Comparison of ENCODE assay signal across 16 cellular contexts in the genomic region with DNA sequence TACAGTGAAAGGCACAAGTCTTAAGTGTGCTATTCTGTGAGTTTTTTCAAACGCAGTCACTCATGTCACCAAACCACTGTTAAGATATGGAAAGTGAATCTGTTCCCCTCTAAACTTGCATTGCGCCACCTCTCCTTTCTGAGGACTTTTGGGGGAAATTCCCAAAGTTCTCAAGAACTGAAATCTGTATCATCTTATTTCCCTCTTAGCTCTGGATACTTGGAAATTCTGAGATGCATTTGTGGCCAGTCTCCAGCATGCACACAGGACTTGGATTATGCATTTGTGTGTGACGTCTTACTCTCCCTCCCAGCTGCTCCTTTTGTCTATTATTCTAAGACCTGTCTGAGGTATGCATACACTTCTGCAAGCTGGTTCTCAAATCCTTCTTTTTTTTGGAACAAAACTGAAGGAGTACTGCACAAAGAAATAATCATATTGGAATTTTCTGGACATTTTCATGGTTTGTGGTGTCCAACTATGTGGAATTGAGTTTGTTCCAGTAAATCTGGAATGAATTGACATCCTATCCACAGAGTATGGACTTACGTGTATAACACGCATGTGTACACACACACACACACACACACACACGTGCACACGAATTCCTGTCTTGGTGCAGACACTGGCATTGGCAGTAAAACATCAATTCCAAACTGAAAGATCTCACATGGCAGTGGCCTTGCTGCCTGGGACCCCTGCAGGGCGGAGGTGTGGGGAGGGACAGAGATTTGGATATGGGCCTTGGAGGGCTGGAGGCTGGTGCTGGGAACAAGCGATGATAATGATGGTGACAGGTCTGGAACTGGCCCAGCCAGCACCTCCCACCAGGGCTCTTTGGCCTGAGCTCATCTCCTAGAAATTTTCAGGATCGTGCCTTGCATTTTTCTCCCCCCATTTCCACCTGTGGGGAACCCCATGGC. TPM values are rescaled to one million over a fixed set of nuclear protein-coding genes. Genes with fewer than 3 reads are reported as not detected.
DNase-seq lines count a peak whose midpoint lies in the region; ATAC-seq and TF ChIP-seq lines count a peak whose summit lies in the region.
"Had no signal": no experiment of that assay in that cellular context is flagged by ENCODE, and none has a peak within 500 bp of the region (broad histone marks: within the 10 kb centered on the region; RNA-seq: fewer than 3 reads in every experiment).

No MANE protein-coding gene starts in this region.

- H3K79me1 ChIP-seq in mesenchymal stem cell (replicated peaks; ENCODE audit: low read length, poor library complexity, severe bottlenecking), result no peaks in the 10 kb centered on the region

- H3K27ac ChIP-seq in endodermal cell (ENCODE audit: low read depth, low read length) (no peak overlapping the region), mesenchymal stem cell (ENCODE audit: low read length, poor library complexity, severe bottlenecking) (no peak overlapping the region)
- H3K27ac ChIP-seq: BLaER1 treated with 17β-estradiol and CSF1 and Interleukin-3, amounts not matched to agents 10 nM and 100 nM; dorsolateral prefrontal cortex; pancreas had no signal

- H4K91ac ChIP-seq in mesenchymal stem cell (ENCODE audit: low read length), result no peak overlapping the region

- no peak overlapping the region for H4K8ac ChIP-seq in mesenchymal stem cell (ENCODE audit: low read length)

- H3K36me3 ChIP-seq in endodermal cell (ENCODE audit: control insufficient read depth, insufficient read depth, low read length) (no peaks in the 10 kb centered on the region), mesenchymal stem cell (ENCODE audit: control insufficient read depth in 1 of 2, insufficient read depth in 2 of 2, low read depth in 1 of 2, low read length in 2 of 2) (no peaks in the 10 kb centered on the region)
- H3K36me3 ChIP-seq: BLaER1 treated with 17β-estradiol and CSF1 and Interleukin-3, amounts not matched to agents 10 nM and 100 nM; pancreas had no signal

- H3K9me3 ChIP-seq in endodermal cell (ENCODE audit: control insufficient read depth, low read length) (no peaks in the 10 kb centered on the region), mesenchymal stem cell (ENCODE audit: control insufficient read depth, low read length) (no peaks in the 10 kb centered on the region), T-helper 17 cell (ENCODE audit: control insufficient read depth, low read length, poor library complexity, severe bottlenecking) (no peaks in the 10 kb centered on the region)
- H3K9me3 ChIP-seq: pancreas had no signal

- TF ChIP-seq CTCF in AG09309 (IDR thresholded peaks at IDR 0.05; ENCODE audit: control insufficient read depth, insufficient read depth, low read depth, low read length, missing control alignments), result no peak
- TF ChIP-seq CTCF in HFF-Myc (IDR thresholded peaks at IDR 0.05; ENCODE audit: low read depth, low read length, missing control alignments), result no peak
- no peak for TF ChIP-seq CTCF in endodermal cell (conservative IDR thresholded peaks at IDR 0.05)

- no peak overlapping the region for H2BK15ac ChIP-seq in mesenchymal stem cell (ENCODE audit: low read depth, poor library complexity, severe bottlenecking)

- H3K27ac Mint-ChIP-seq in endodermal cell (no peak overlapping the region), T-helper 17 cell (no peak overlapping the region)
- H3K27ac Mint-ChIP-seq in T-helper 2 cell treated with Interferon-gamma antibody and Interleukin-4, amounts not matched to agents 5 μg/mL and 100 μg/mL, for 36 hours, result no peak overlapping the region
- H3K27ac Mint-ChIP-seq: activated CD4-positive, alpha-beta T cell treated with anti-CD3 and anti-CD28 coated beads, Interleukin-2, amount 10 ng/mL, durations not matched to agents 7 days and 5 days had no signal

- no peak overlapping the region for H3K4me2 ChIP-seq in mesenchymal stem cell (ENCODE audit: low read length, poor library complexity, severe bottlenecking)

- H3K23ac ChIP-seq in mesenchymal stem cell (ENCODE audit: low read length in 2 of 2), result no peak overlapping the region

- H3K27me3 ChIP-seq in endodermal cell (ENCODE audit: control insufficient read depth, insufficient read depth, low read length, poor library complexity, severe bottlenecking), result no peaks in the 10 kb centered on the region
- H3K27me3 ChIP-seq in mesenchymal stem cell (ENCODE audit: control insufficient read depth in 1 of 2, insufficient read depth in 1 of 2, low read length in 2 of 2), result no peaks in the 10 kb centered on the region
- H3K27me3 ChIP-seq: BLaER1 treated with 17β-estradiol and CSF1 and Interleukin-3, amounts not matched to agents 10 nM and 100 nM; dorsolateral prefrontal cortex; pancreas had no signal

- no peak overlapping the region for H2AK5ac ChIP-seq in mesenchymal stem cell (ENCODE audit: low read length, severe bottlenecking)

- no peak overlapping the region for H2AFZ ChIP-seq in mesenchymal stem cell (ENCODE audit: low read depth, low read length)

- H3K4ac ChIP-seq in mesenchymal stem cell (ENCODE audit: low read depth in 1 of 2, low read length in 2 of 2), result no peak overlapping the region

- peak; percentile 58 for DNase-seq in AG09309 (ENCODE audit: low read depth)
- peak; percentile 39 for DNase-seq in HFF-Myc (ENCODE audit: extremely low read depth, low read depth)
- DNase-seq in endodermal cell, result peak; percentile 41
- DNase-seq in mesenchymal stem cell, result peak; percentile 48
- DNase-seq in NCI-H2029 treated with DMSO at 0.1 percent for 48 hours (lab: John Stamatoyannopoulos, UW), result no peak
- no peak for DNase-seq in T-helper 2 cell treated with Interferon-gamma antibody and Interleukin-4, amounts not matched to agents 5 μg/mL and 100 μg/mL, for 36 hours (ENCODE audit: low spot score)
- no peak for DNase-seq in T-helper 17 cell
- DNase-seq: activated CD4-positive, alpha-beta T cell treated with anti-CD3 and anti-CD28 coated beads, Interleukin-2, amount 10 ng/mL, durations not matched to agents 7 days and 5 days; amygdala; DMS53; foreskin melanocyte; NCI-H2107 had no signal

- no peak overlapping the region for H3K14ac ChIP-seq in mesenchymal stem cell (ENCODE audit: low read length in 2 of 2)

- no peak overlapping the region for H2BK120ac ChIP-seq in mesenchymal stem cell (ENCODE audit: low read depth, low read length)

- no peak overlapping the region for H2BK5ac ChIP-seq in mesenchymal stem cell (ENCODE audit: low read depth, low read length, poor library complexity, severe bottlenecking)

- H3K27me3 Mint-ChIP-seq in endodermal cell (ENCODE audit: insufficient read depth), result peaks cover 5% of the 10 kb centered on the region
- no peaks in the 10 kb centered on the region for H3K27me3 Mint-ChIP-seq in T-helper 2 cell treated with Interferon-gamma antibody and Interleukin-4, amounts not matched to agents 5 μg/mL and 100 μg/mL, for 36 hours (ENCODE audit: low read depth)
- no peaks in the 10 kb centered on the region for H3K27me3 Mint-ChIP-seq in T-helper 17 cell
- H3K27me3 Mint-ChIP-seq: activated CD4-positive, alpha-beta T cell treated with anti-CD3 and anti-CD28 coated beads, Interleukin-2, amount 10 ng/mL, durations not matched to agents 7 days and 5 days had no signal

- H3K4me3 ChIP-seq in AG09309 (ENCODE audit: control insufficient read depth, low read depth, low read length), result no peak overlapping the region
- no peak overlapping the region for H3K4me3 ChIP-seq in HFF-Myc (replicated peaks; ENCODE audit: low read depth, low read length)
- H3K4me3 ChIP-seq in endodermal cell (ENCODE audit: low read length), result no peak overlapping the region
- H3K4me3 ChIP-seq in mesenchymal stem cell (ENCODE audit: insufficient read depth in 1 of 2, low read depth in 1 of 2, low read length in 2 of 2), result peak overlapping the region in 1 of 2 experiments; percentile 29
- H3K4me3 ChIP-seq: BLaER1 treated with 17β-estradiol and CSF1 and Interleukin-3, amounts not matched to agents 10 nM and 100 nM; dorsolateral prefrontal cortex; pancreas had no signal

- H2BK12ac ChIP-seq in mesenchymal stem cell (ENCODE audit: low read length in 2 of 2), result no peak overlapping the region

- H3K4me1 Mint-ChIP-seq in endodermal cell (no peaks in the 10 kb centered on the region), T-helper 17 cell (no peaks in the 10 kb centered on the region)
- peaks cover 4% of the 10 kb centered on the region for H3K4me1 Mint-ChIP-seq in T-helper 2 cell treated with Interferon-gamma antibody and Interleukin-4, amounts not matched to agents 5 μg/mL and 100 μg/mL, for 36 hours (ENCODE audit: low read depth)
- H3K4me1 Mint-ChIP-seq: activated CD4-positive, alpha-beta T cell treated with anti-CD3 and anti-CD28 coated beads, Interleukin-2, amount 10 ng/mL, durations not matched to agents 7 days and 5 days had no signal

- H3K4me1 ChIP-seq in endodermal cell (ENCODE audit: control insufficient read depth, insufficient read depth, low read length), result no peaks in the 10 kb centered on the region
- peaks cover 6% of the 10 kb centered on the region for H3K4me1 ChIP-seq in mesenchymal stem cell (ENCODE audit: control insufficient read depth, insufficient read depth, low read depth, low read length)
- H3K4me1 ChIP-seq: pancreas had no signal

- no peaks in the 10 kb centered on the region for H3K36me3 Mint-ChIP-seq in endodermal cell (ENCODE audit: low read depth)
- no peaks in the 10 kb centered on the region for H3K36me3 Mint-ChIP-seq in T-helper 2 cell treated with Interferon-gamma antibody and Interleukin-4, amounts not matched to agents 5 μg/mL and 100 μg/mL, for 36 hours (ENCODE audit: low read depth)
- no peaks in the 10 kb centered on the region for H3K36me3 Mint-ChIP-seq in T-helper 17 cell (ENCODE audit: low read depth)

- H3K4me3 Mint-ChIP-seq in endodermal cell, result no peak overlapping the region
- H3K4me3 Mint-ChIP-seq in T-helper 2 cell treated with Interferon-gamma antibody and Interleukin-4, amounts not matched to agents 5 μg/mL and 100 μg/mL, for 36 hours, result no peak overlapping the region
- H3K4me3 Mint-ChIP-seq in T-helper 17 cell, result no peak overlapping the region
- H3K4me3 Mint-ChIP-seq: activated CD4-positive, alpha-beta T cell treated with anti-CD3 and anti-CD28 coated beads, Interleukin-2, amount 10 ng/mL, durations not matched to agents 7 days and 5 days had no signal

- no peaks in the 10 kb centered on the region for H3K9me3 Mint-ChIP-seq in endodermal cell
- no peaks in the 10 kb centered on the region for H3K9me3 Mint-ChIP-seq in T-helper 2 cell treated with Interferon-gamma antibody and Interleukin-4, amounts not matched to agents 5 μg/mL and 100 μg/mL, for 36 hours
- H3K9me3 Mint-ChIP-seq: activated CD4-positive, alpha-beta T cell treated with anti-CD3 and anti-CD28 coated beads, Interleukin-2, amount 10 ng/mL, durations not matched to agents 7 days and 5 days had no signal

- H3K9ac ChIP-seq in endodermal cell (ENCODE audit: extremely low read depth, low read length, poor library complexity, severe bottlenecking), result no peak overlapping the region
- peak overlapping the region; percentile 48 for H3K9ac ChIP-seq in mesenchymal stem cell (ENCODE audit: low read length)
- H3K9ac ChIP-seq: BLaER1 treated with 17β-estradiol and CSF1 and Interleukin-3, amounts not matched to agents 10 nM and 100 nM had no signal

- H3K18ac ChIP-seq in mesenchymal stem cell (ENCODE audit: low read depth in 1 of 2, low read length in 2 of 2), result no peak overlapping the region

- ATAC-seq in T-helper 17 cell, result no peak
- ATAC-seq in HG02588 (IDR thresholded peaks at IDR 0.05; ENCODE audit: unreplicated experiment), result no peak
- ATAC-seq: pancreas had no signal

- WGBS in endodermal cell (ENCODE audit: insufficient coverage in 1 of 2, insufficient read length in 1 of 2), 2 experiments, result 90 to 94% methylated on average over 5 to 10 of the region's 10 CpGs
- WGBS in mesenchymal stem cell, result 92% methylated on average over 8 of the region's 10 CpGs

RNA-seq across cellular contexts. Expression of a gene that starts 8.2 kb away (rescaled TPM):
- under 1 TPM; 0.51 to 0.77 TPM for total RNA-seq in endodermal cell
- 2.2 TPM for polyA plus RNA-seq in endodermal cell (2013, experiment 1 of 2)
- polyA plus RNA-seq in endodermal cell (2013, experiment 2 of 2), result 4.4 TPM
- 1.5 TPM for polyA plus RNA-seq in mesenchymal stem cell (2013, experiment 1 of 2)
- polyA plus RNA-seq in mesenchymal stem cell (2013, experiment 2 of 2), result 1.2 TPM
- not detected for total RNA-seq in T-helper 17 cell
- total RNA-seq: activated CD4-positive, alpha-beta T cell treated with anti-CD3 and anti-CD28 coated beads, Interleukin-2, amount 10 ng/mL, durations not matched to agents 7 days and 5 days; pancreas had no signal
- polyA plus RNA-seq: pancreas had no signal

Comparison
In these comparisons a context has a peak if more than half of its experiments do, and no peak if none do; other contexts are left out.
1. DNase-seq: peak in AG09309 (single experiment), HFF-Myc (single experiment), endodermal cell (single experiment) and mesenchymal stem cell (single experiment); none in NCI-H2029 treated with DMSO at 0.1 percent for 48 hours (single experiment), T-helper 2 cell treated with Interferon-gamma antibody and Interleukin-4, amounts not matched to agents 5 μg/mL and 100 μg/mL, for 36 hours (single experiment) and T-helper 17 cell (0 of 3).